ENCODE assay signal across 33 cellular contexts in the genomic region with DNA sequence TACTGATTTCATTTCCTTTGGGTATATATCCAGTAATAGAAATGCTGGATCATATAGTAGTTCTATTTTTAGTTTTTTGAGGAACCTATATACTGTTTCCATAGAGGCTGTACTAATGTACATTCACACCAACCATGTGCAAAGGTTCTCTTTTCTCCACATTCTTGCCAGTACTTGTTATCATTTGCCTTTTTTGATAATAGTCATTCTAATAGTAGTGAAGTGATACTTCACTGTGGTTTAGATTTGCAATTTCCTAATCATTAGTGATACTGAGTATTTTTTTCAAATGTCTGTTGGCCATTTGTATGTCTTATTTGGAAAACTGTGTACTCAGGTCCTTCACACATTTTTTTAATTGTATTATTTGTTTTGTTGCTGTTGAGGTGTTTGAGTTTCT.
"Had no signal": no experiment of that assay in that cellular context is flagged by ENCODE, and none has a peak within 500 bp of the region (broad histone marks: within the 10 kb centered on the region; RNA-seq: fewer than 3 reads in every experiment).

No MANE protein-coding gene starts in this region.

- H3K27me3 ChIP-seq: adrenal gland, body of pancreas, colonic mucosa had no signal

- H3K9me3 Mint-ChIP-seq: activated B cell treated with CpG ODN at 0.5 μM for 24 hours; activated CD4-positive, alpha-beta T cell treated with anti-CD3 and anti-CD28 coated beads, Interleukin-2, amount 10 ng/mL, durations not matched to agents 24 days and 14 days; activated naive CD4-positive, alpha-beta T cell treated with anti-CD3 and anti-CD28 coated beads for 36 hours; activated naive CD4-positive, alpha-beta T cell treated with anti-CD3 and anti-CD28 coated beads, Interleukin-2, amount 50 U/mL, for 24 hours; activated naive CD8-positive, alpha-beta T cell treated with anti-CD3 and anti-CD28 coated beads for 36 hours; activated T-helper 1 cell treated with anti-CD3 and anti-CD28 coated beads, Interleukin-12 subunit alpha, Interleukin-12 subunit beta, Interleukin-2, Interleukin-4 antibody, amounts not matched to agents 30 ng/mL and 10 ng/mL and 1 ng/mL, durations not matched to agents 14 hours and 24 hours and 36 hours; activated T-helper 2 cell treated with anti-CD3 and anti-CD28 coated beads, Interferon-gamma antibody, Interleukin-2, Interleukin-4, amounts not matched to agents 10 μg/mL and 5 μg/mL and 100 μg/mL, durations not matched to agents 14 hours and 24 hours and 36 hours; endodermal cell; T-helper 2 cell treated with Interferon-gamma antibody and Interleukin-4, amounts not matched to agents 5 μg/mL and 100 μg/mL, for 36 hours had no signal

- H3K4me3 Mint-ChIP-seq: activated B cell treated with CpG ODN at 0.5 μM for 24 hours; activated CD4-positive, alpha-beta memory T cell treated with anti-CD3 and anti-CD28 coated beads for 36 hours; activated CD4-positive, alpha-beta T cell treated with anti-CD3 and anti-CD28 coated beads for 36 hours; activated CD4-positive, alpha-beta T cell treated with anti-CD3 and anti-CD28 coated beads, Interleukin-2, amount 10 ng/mL, durations not matched to agents 24 days and 14 days; activated CD8-positive, alpha-beta memory T cell treated with anti-CD3 and anti-CD28 coated beads, Interleukin-2, amount 10 ng/mL, durations not matched to agents 7 days and 5 days; activated CD8-positive, alpha-beta T cell treated with anti-CD3 and anti-CD28 coated beads, Interleukin-2, amount 10 ng/mL, durations not matched to agents 7 days and 5 days; activated naive CD4-positive, alpha-beta T cell treated with anti-CD3 and anti-CD28 coated beads for 36 hours; activated naive CD4-positive, alpha-beta T cell treated with anti-CD3 and anti-CD28 coated beads, Interleukin-2, amount 50 U/mL, for 24 hours; activated naive CD8-positive, alpha-beta T cell treated with anti-CD3 and anti-CD28 coated beads for 36 hours; activated naive CD8-positive, alpha-beta T cell treated with anti-CD3 and anti-CD28 coated beads, Interleukin-2, amount 50 U/mL, for 24 hours; activated T-helper 1 cell treated with anti-CD3 and anti-CD28 coated beads, Interleukin-12 subunit alpha, Interleukin-12 subunit beta, Interleukin-2, Interleukin-4 antibody, amounts not matched to agents 30 ng/mL and 10 ng/mL and 1 ng/mL, durations not matched to agents 14 hours and 24 hours and 36 hours; endodermal cell; T-helper 2 cell treated with Interferon-gamma antibody and Interleukin-4, amounts not matched to agents 5 μg/mL and 100 μg/mL, for 36 hours had no signal

- H3K36me3 Mint-ChIP-seq: activated CD4-positive, alpha-beta memory T cell treated with anti-CD3 and anti-CD28 coated beads for 36 hours; activated CD8-positive, alpha-beta memory T cell treated with anti-CD3 and anti-CD28 coated beads, Interleukin-2, amount 10 ng/mL, durations not matched to agents 7 days and 5 days; activated naive CD4-positive, alpha-beta T cell treated with anti-CD3 and anti-CD28 coated beads, Interleukin-2, amount 50 U/mL, for 24 hours; activated naive CD8-positive, alpha-beta T cell treated with anti-CD3 and anti-CD28 coated beads for 36 hours had no signal

- ATAC-seq: activated CD4-positive, alpha-beta T cell treated with anti-CD3 and anti-CD28 coated beads for 36 hours; activated CD4-positive, CD25-positive, alpha-beta regulatory T cell treated with anti-CD3 and anti-CD28 coated beads, Interleukin-2, amount 50 U/mL, for 24 hours; activated CD8-positive, alpha-beta memory T cell treated with anti-CD3 and anti-CD28 coated beads, Interleukin-2, amount 10 ng/mL, durations not matched to agents 7 days and 5 days; activated CD8-positive, alpha-beta T cell treated with anti-CD3 and anti-CD28 coated beads, Interleukin-2, amount 10 ng/mL, durations not matched to agents 7 days and 5 days; activated naive CD8-positive, alpha-beta T cell treated with anti-CD3 and anti-CD28 coated beads, Interleukin-2, amount 50 U/mL, for 24 hours; body of pancreas; esophagus mucosa had no signal

- H3K27me3 Mint-ChIP-seq: activated B cell treated with CpG ODN at 0.5 μM for 24 hours; activated CD4-positive, alpha-beta memory T cell treated with anti-CD3 and anti-CD28 coated beads for 36 hours; activated CD4-positive, alpha-beta T cell treated with anti-CD3 and anti-CD28 coated beads for 36 hours; activated CD4-positive, alpha-beta T cell treated with anti-CD3 and anti-CD28 coated beads, Interleukin-2, amount 10 ng/mL, durations not matched to agents 24 days and 14 days; activated CD8-positive, alpha-beta memory T cell treated with anti-CD3 and anti-CD28 coated beads, Interleukin-2, amount 10 ng/mL, durations not matched to agents 7 days and 5 days; activated naive CD4-positive, alpha-beta T cell treated with anti-CD3 and anti-CD28 coated beads, Interleukin-2, amount 50 U/mL, for 24 hours; activated naive CD8-positive, alpha-beta T cell treated with anti-CD3 and anti-CD28 coated beads for 36 hours; activated naive CD8-positive, alpha-beta T cell treated with anti-CD3 and anti-CD28 coated beads, Interleukin-2, amount 50 U/mL, for 24 hours had no signal

- H3K27ac ChIP-seq: adrenal gland, body of pancreas, colonic mucosa, WERI-Rb-1 had no signal

- H3K27ac Mint-ChIP-seq: activated B cell treated with CpG ODN at 0.5 μM for 24 hours; activated CD4-positive, alpha-beta memory T cell treated with anti-CD3 and anti-CD28 coated beads for 36 hours; activated CD4-positive, alpha-beta T cell treated with anti-CD3 and anti-CD28 coated beads for 36 hours; activated CD4-positive, alpha-beta T cell treated with anti-CD3 and anti-CD28 coated beads, Interleukin-2, amount 10 ng/mL, durations not matched to agents 24 days and 14 days; activated CD8-positive, alpha-beta memory T cell treated with anti-CD3 and anti-CD28 coated beads, Interleukin-2, amount 10 ng/mL, durations not matched to agents 7 days and 5 days; activated CD8-positive, alpha-beta T cell treated with anti-CD3 and anti-CD28 coated beads, Interleukin-2, amount 10 ng/mL, durations not matched to agents 7 days and 5 days; activated naive CD4-positive, alpha-beta T cell treated with anti-CD3 and anti-CD28 coated beads for 36 hours; activated naive CD4-positive, alpha-beta T cell treated with anti-CD3 and anti-CD28 coated beads, Interleukin-2, amount 50 U/mL, for 24 hours; activated naive CD8-positive, alpha-beta T cell treated with anti-CD3 and anti-CD28 coated beads for 36 hours; activated naive CD8-positive, alpha-beta T cell treated with anti-CD3 and anti-CD28 coated beads, Interleukin-2, amount 50 U/mL, for 24 hours; activated T-helper 1 cell treated with anti-CD3 and anti-CD28 coated beads, Interleukin-12 subunit alpha, Interleukin-12 subunit beta, Interleukin-2, Interleukin-4 antibody, amounts not matched to agents 30 ng/mL and 10 ng/mL and 1 ng/mL, durations not matched to agents 14 hours and 24 hours and 36 hours; activated T-helper 2 cell treated with anti-CD3 and anti-CD28 coated beads, Interferon-gamma antibody, Interleukin-2, Interleukin-4, amounts not matched to agents 10 μg/mL and 5 μg/mL and 100 μg/mL, durations not matched to agents 14 hours and 24 hours and 36 hours; endodermal cell; T-helper 2 cell treated with Interferon-gamma antibody and Interleukin-4, amounts not matched to agents 5 μg/mL and 100 μg/mL, for 36 hours had no signal

- DNase-seq: activated B cell treated with CpG ODN at 0.5 μM for 24 hours; activated CD4-positive, alpha-beta memory T cell treated with anti-CD3 and anti-CD28 coated beads for 36 hours; activated CD4-positive, alpha-beta T cell treated with anti-CD3 and anti-CD28 coated beads for 36 hours; activated CD4-positive, alpha-beta T cell treated with anti-CD3 and anti-CD28 coated beads, Interleukin-2, amount 10 ng/mL, durations not matched to agents 24 days and 14 days; activated CD8-positive, alpha-beta memory T cell treated with anti-CD3 and anti-CD28 coated beads, Interleukin-2, amount 10 ng/mL, durations not matched to agents 7 days and 5 days; activated CD8-positive, alpha-beta memory T cell treated with anti-CD3 and anti-CD28 coated beads, Interleukin-2, amount 50 U/mL, for 4 hours; activated CD8-positive, alpha-beta T cell treated with anti-CD3 and anti-CD28 coated beads, Interleukin-2, amount 10 ng/mL, durations not matched to agents 7 days and 5 days; activated effector memory CD4-positive, alpha-beta T cell treated with anti-CD3 and anti-CD28 coated beads, Interleukin-2, amount 50 U/mL, for 16 hours; activated naive CD4-positive, alpha-beta T cell treated with anti-CD3 and anti-CD28 coated beads for 36 hours; activated naive CD8-positive, alpha-beta T cell treated with anti-CD3 and anti-CD28 coated beads for 36 hours; activated naive CD8-positive, alpha-beta T cell treated with anti-CD3 and anti-CD28 coated beads, Interleukin-2, amount 50 U/mL, for 24 hours; activated T-cell treated with anti-CD3 and anti-CD28 coated beads, Interleukin-2, amount 50 U/mL, for 1 hour; activated T-cell treated with anti-CD3 and anti-CD28 coated beads, Interleukin-2, amount 50 U/mL, for 48 hours; adrenal gland; amygdala; aorta; body of pancreas; caudate nucleus; colonic mucosa; effector memory CD4-positive, alpha-beta T cell; endodermal cell; foreskin fibroblast; head of caudate nucleus; hippocampal formation; T1000; WERI-Rb-1 had no signal

- H3K4me1 ChIP-seq: adrenal gland, colonic mucosa had no signal

- H3K4me1 Mint-ChIP-seq: activated B cell treated with CpG ODN at 0.5 μM for 24 hours; activated CD4-positive, alpha-beta T cell treated with anti-CD3 and anti-CD28 coated beads for 36 hours; activated CD4-positive, alpha-beta T cell treated with anti-CD3 and anti-CD28 coated beads, Interleukin-2, amount 10 ng/mL, durations not matched to agents 24 days and 14 days; activated CD8-positive, alpha-beta memory T cell treated with anti-CD3 and anti-CD28 coated beads, Interleukin-2, amount 10 ng/mL, durations not matched to agents 7 days and 5 days; activated naive CD4-positive, alpha-beta T cell treated with anti-CD3 and anti-CD28 coated beads, Interleukin-2, amount 50 U/mL, for 24 hours; activated naive CD8-positive, alpha-beta T cell treated with anti-CD3 and anti-CD28 coated beads for 36 hours; activated naive CD8-positive, alpha-beta T cell treated with anti-CD3 and anti-CD28 coated beads, Interleukin-2, amount 50 U/mL, for 24 hours had no signal

- FAIRE-seq: frontal cortex had no signal

- H3K9me3 ChIP-seq: adrenal gland, body of pancreas, colonic mucosa had no signal
